ENCODE assay signal across 14 cellular contexts in genomic region chr21:38244407-38244787, GRCh38. TPM values are rescaled to one million over a fixed set of nuclear protein-coding genes. Genes with fewer than 3 reads are reported as not detected.
DNase-seq lines count a peak whose midpoint lies in the region; ATAC-seq and TF ChIP-seq lines count a peak whose summit lies in the region.
"Had no signal": no experiment of that assay in that cellular context is flagged by ENCODE, and none has a peak within 500 bp of the region (broad histone marks: within the 10 kb centered on the region; RNA-seq: fewer than 3 reads in every experiment).

No MANE protein-coding gene starts in this region.

- no peak overlapping the region for H4K91ac ChIP-seq in mesenchymal stem cell (ENCODE audit: low read length)

- no peaks in the 10 kb centered on the region for H3K36me3 Mint-ChIP-seq in activated T-cell treated with anti-CD3 and anti-CD28 coated beads, Interleukin-2, amount 50 U/mL, for 4 hours (ENCODE audit: insufficient read depth)
- H3K36me3 Mint-ChIP-seq: CD4-positive, CD25-positive, alpha-beta regulatory T cell; mesothelial cell of epicardium; stimulated activated naive B cell treated with anti-CD40 and anti-IgM and Interleukin-4, amounts not matched to agents 10 μg/mL and 1 μg/mL and 100 μg/mL, for 72 hours had no signal

- peak overlapping the region in 1 of 2 experiments; percentile 19 for H3K14ac ChIP-seq in mesenchymal stem cell (ENCODE audit: low read length in 2 of 2)

- H3K9me3 Mint-ChIP-seq in activated T-cell treated with anti-CD3 and anti-CD28 coated beads, Interleukin-2, amount 50 U/mL, for 4 hours: no peaks in the 10 kb centered on the region
- H3K9me3 Mint-ChIP-seq: mesothelial cell of epicardium had no signal

- H3K23ac ChIP-seq in mesenchymal stem cell (ENCODE audit: low read length in 2 of 2): no peak overlapping the region

- TF ChIP-seq CTCF in GM10248 (IDR thresholded peaks at IDR 0.05; ENCODE audit: control extremely low read depth, extremely low read depth, low read depth, missing control alignments): no peak

- CTCF ChIA-PET in GM10248 (lab: Yijun Ruan, JAX): interaction anchor here (0.8 to 1.6 kb wide), 7 partner anchors 8 to 108 kb away, joined by 3 to 5 read pairs (median 4); no protein-coding TSS in a partner anchor

- H3K4me3 ChIP-seq in ACC112 (ENCODE audit: low read depth, low read length): no peak overlapping the region
- H3K4me3 ChIP-seq in GM23248: no peak overlapping the region
- H3K4me3 ChIP-seq in mesenchymal stem cell (ENCODE audit: insufficient read depth in 1 of 2, low read depth in 1 of 2, low read length in 2 of 2): no peak overlapping the region

- H3K4me1 ChIP-seq in ACC112 (ENCODE audit: control insufficient read depth, insufficient read depth, low read length, unreplicated experiment): peaks cover 34% of the 10 kb centered on the region
- H3K4me1 ChIP-seq in GM23248 (ENCODE audit: insufficient read depth): peaks cover 40% of the 10 kb centered on the region
- H3K4me1 ChIP-seq in mesenchymal stem cell (ENCODE audit: control insufficient read depth, insufficient read depth, low read depth, low read length): peaks cover 6% of the 10 kb centered on the region

- H2BK5ac ChIP-seq in mesenchymal stem cell (ENCODE audit: low read depth, low read length, poor library complexity, severe bottlenecking): peak overlapping the region; percentile 93

- DNase-seq in GM23248: peak; percentile 8
- no peak for DNase-seq in activated T-cell treated with anti-CD3 and anti-CD28 coated beads, Interleukin-2, amount 50 U/mL, for 4 hours
- no peak for DNase-seq in mesenchymal stem cell
- DNase-seq in putamen (ENCODE audit: low spot score): no peak
- DNase-seq in Ammon's horn (ENCODE audit: low spot score): no peak
- no peak for DNase-seq in GM10248 (ENCODE audit: extremely low spot score)
- DNase-seq: activated CD4-positive, CD25-positive, alpha-beta regulatory T cell; NCI-H1694; stimulated activated naive B cell treated with anti-CD40 and anti-IgM and Interleukin-4, amounts not matched to agents 10 μg/mL and 1 μg/mL and 100 μg/mL, for 72 hours had no signal

- POLR2A ChIA-PET in GM10248 (lab: Yijun Ruan, JAX): no interaction called here

- H3K36me3 ChIP-seq in ACC112 (ENCODE audit: insufficient read depth, low read length) (no peaks in the 10 kb centered on the region), GM23248 (ENCODE audit: low read depth) (no peaks in the 10 kb centered on the region), mesenchymal stem cell (ENCODE audit: control insufficient read depth in 1 of 2, insufficient read depth in 2 of 2, low read depth in 1 of 2, low read length in 2 of 2) (no peaks in the 10 kb centered on the region)

- H3K27me3 ChIP-seq in ACC112 (ENCODE audit: insufficient read depth, low read length) (no peaks in the 10 kb centered on the region), GM23248 (replicated peaks; ENCODE audit: insufficient read depth) (no peaks in the 10 kb centered on the region), mesenchymal stem cell (ENCODE audit: control insufficient read depth in 1 of 2, insufficient read depth in 1 of 2, low read length in 2 of 2) (no peaks in the 10 kb centered on the region)

- no peak overlapping the region for H3K18ac ChIP-seq in mesenchymal stem cell (ENCODE audit: low read depth in 1 of 2, low read length in 2 of 2)

- H2BK12ac ChIP-seq in mesenchymal stem cell (ENCODE audit: low read length in 2 of 2): peak overlapping the region in 1 of 2 experiments; percentile 48

- H3K79me2 ChIP-seq in ACC112 (ENCODE audit: control insufficient read depth, insufficient read depth, low read length, unreplicated experiment) (no peaks in the 10 kb centered on the region), GM23248 (ENCODE audit: insufficient read depth) (no peaks in the 10 kb centered on the region)

- H3K4me3 Mint-ChIP-seq in activated T-cell treated with anti-CD3 and anti-CD28 coated beads, Interleukin-2, amount 50 U/mL, for 4 hours: peak overlapping the region; percentile 43
- H3K4me3 Mint-ChIP-seq: mesothelial cell of epicardium; stimulated activated naive B cell treated with anti-CD40 and anti-IgM and Interleukin-4, amounts not matched to agents 10 μg/mL and 1 μg/mL and 100 μg/mL, for 72 hours had no signal

- no peaks in the 10 kb centered on the region for H3K79me1 ChIP-seq in mesenchymal stem cell (replicated peaks; ENCODE audit: low read length, poor library complexity, severe bottlenecking)

- H4K8ac ChIP-seq in mesenchymal stem cell (ENCODE audit: low read length): no peak overlapping the region

- no peak overlapping the region for H2BK15ac ChIP-seq in mesenchymal stem cell (ENCODE audit: low read depth, poor library complexity, severe bottlenecking)

- H3K27me3 Mint-ChIP-seq in activated T-cell treated with anti-CD3 and anti-CD28 coated beads, Interleukin-2, amount 50 U/mL, for 4 hours (ENCODE audit: low read depth): peaks cover 5% of the 10 kb centered on the region
- H3K27me3 Mint-ChIP-seq: stimulated activated naive B cell treated with anti-CD40 and anti-IgM and Interleukin-4, amounts not matched to agents 10 μg/mL and 1 μg/mL and 100 μg/mL, for 72 hours had no signal

- H3K4me1 Mint-ChIP-seq in activated T-cell treated with anti-CD3 and anti-CD28 coated beads, Interleukin-2, amount 50 U/mL, for 4 hours (ENCODE audit: low read depth): peaks cover 23% of the 10 kb centered on the region
- H3K4me1 Mint-ChIP-seq: stimulated activated naive B cell treated with anti-CD40 and anti-IgM and Interleukin-4, amounts not matched to agents 10 μg/mL and 1 μg/mL and 100 μg/mL, for 72 hours had no signal

- H3K4ac ChIP-seq in mesenchymal stem cell (ENCODE audit: low read depth in 1 of 2, low read length in 2 of 2): no peak overlapping the region

- H3K9ac ChIP-seq in GM23248: peak overlapping the region; percentile 28; the same call in 1 of the 2 replicates
- H3K9ac ChIP-seq in mesenchymal stem cell (ENCODE audit: low read length): peak overlapping the region; percentile 73

- H3K4me2 ChIP-seq in GM23248 (ENCODE audit: unreplicated experiment) (no peak overlapping the region), mesenchymal stem cell (ENCODE audit: low read length, poor library complexity, severe bottlenecking) (no peak overlapping the region)

- peak in 1 of 2 donors; percentile 32 for ATAC-seq in activated T-cell treated with anti-CD3 and anti-CD28 coated beads, Interleukin-2, amount 50 U/mL, for 4 hours
- ATAC-seq in GM19324 (IDR thresholded peaks at IDR 0.05; ENCODE audit: low FRiP score, unreplicated experiment): no peak

- no peaks in the 10 kb centered on the region for H3K9me2 ChIP-seq in GM23248 (ENCODE audit: insufficient read depth)

- H3K27ac ChIP-seq in ACC112 (ENCODE audit: low read depth, low read length): peak overlapping the region; percentile 94
- H3K27ac ChIP-seq in GM23248: peak overlapping the region; percentile 94
- H3K27ac ChIP-seq in mesenchymal stem cell (ENCODE audit: low read length, poor library complexity, severe bottlenecking): peak overlapping the region; percentile 92

- peaks cover 52% of the 10 kb centered on the region for H3F3A ChIP-seq in GM23248 (ENCODE audit: insufficient read depth)

- H4K20me1 ChIP-seq in GM23248 (ENCODE audit: insufficient read depth): no peaks in the 10 kb centered on the region

- H3K9me3 ChIP-seq in GM23248 (ENCODE audit: low read depth) (no peaks in the 10 kb centered on the region), mesenchymal stem cell (ENCODE audit: control insufficient read depth, low read length) (no peaks in the 10 kb centered on the region)

- in situ Hi-C loops in GM23248 (cut with MboI): no loop called here

- no peak overlapping the region for H2BK120ac ChIP-seq in mesenchymal stem cell (ENCODE audit: low read depth, low read length)

- H2AK5ac ChIP-seq in mesenchymal stem cell (ENCODE audit: low read length, severe bottlenecking): peak overlapping the region; percentile 92

- H2AFZ ChIP-seq in ACC112 (ENCODE audit: low read length, unreplicated experiment) (no peak overlapping the region), GM23248 (no peak overlapping the region), mesenchymal stem cell (ENCODE audit: low read depth, low read length) (no peak overlapping the region)

- 54 to 58% methylated on average over 2 of the region's 2 CpGs for WGBS in GM23248 (ENCODE audit: low coverage in 1 of 2, low lambda C conversion rate in 2 of 2, missing lambda C conversion rate in 2 of 2), 2 experiments
- WGBS in mesenchymal stem cell: 92% methylated on average over 1 of the region's 2 CpGs

RNA-seq across cellular contexts. Expression of gene KCNJ15, which starts 12.4 kb away (rescaled TPM):
- 1.2 and 2.1 TPM in 2 replicates for total RNA-seq in GM23248 (2014; rRNA removed; shearing (Covaris generic))
- 2.1 and 2.3 TPM in 2 replicates for polyA plus RNA-seq in GM23248 (2016; fragmentation: Nextera tagmentation; extraction: Ambion mirVana)
- total RNA-seq in activated T-cell treated with anti-CD3 and anti-CD28 coated beads, Interleukin-2, amount 50 U/mL, for 4 hours: under 1 TPM; 0.29 to 0.46 (median 0.40) TPM
- polyA plus RNA-seq in mesenchymal stem cell (2013, experiment 1 of 2): 0.99 TPM
- 1.00 TPM for polyA plus RNA-seq in mesenchymal stem cell (2013, experiment 2 of 2)
- total RNA-seq: SK-MEL-5 had no signal
- polyA plus RNA-seq: CD4-positive, CD25-positive, alpha-beta regulatory T cell had no signal
